Comparison of ENCODE assay signal across 9 cellular contexts in genomic region chr3:127823590-127823857, GRCh38. TPM values are rescaled to one million over a fixed set of nuclear protein-coding genes. Genes with fewer than 3 reads are reported as not detected.
DNase-seq lines count a peak whose midpoint lies in the region; ATAC-seq and TF ChIP-seq lines count a peak whose summit lies in the region.
"Had no signal": no experiment of that assay in that cellular context is flagged by ENCODE, and none has a peak within 500 bp of the region (broad histone marks: within the 10 kb centered on the region; RNA-seq: fewer than 3 reads in every experiment).

No MANE protein-coding gene starts in this region.

- intact Hi-C loops in left ventricle myocardium inferior (cut with micrococcal nuclease) (loop anchor here (5.0 kb wide), 1 partner anchor 76 kb away; no protein-coding TSS in a partner anchor), cardiac septum (cut with DNase I) (loop anchor here (2.0 to 5.0 kb wide), 3 partner anchors 36 to 127 kb away; no protein-coding TSS in a partner anchor), MCF 10A (cut with micrococcal nuclease) (loop anchor here (2.0 to 5.0 kb wide), 3 partner anchors 75 to 171 kb away; no protein-coding TSS in a partner anchor), aorta (cut with DNase I) (loop anchor here (2.0 to 10.0 kb wide), 6 partner anchors 56 to 169 kb away; no protein-coding TSS in a partner anchor), adrenal gland (cut with DNase I) (loop anchor here in 1 of 2 donors (10.0 kb wide), 1 partner anchor 129 kb away; no protein-coding TSS in a partner anchor)

- peaks cover 29% of the 10 kb centered on the region for H3K4me1 Mint-ChIP-seq in MCF 10A (ENCODE audit: insufficient read depth, unreplicated experiment)

- BruUV-seq in MCF 10A (replicated peaks; lab: Mats Ljungman, UMichigan) = no TSS peak

- CTCF ChIA-PET in MCF 10A (lab: Yijun Ruan, JAX) = interaction anchor here (0.6 to 1.5 kb wide), 4 partner anchors 127 to 235 kb away, joined by 3 to 4 read pairs (median 4); no protein-coding TSS in a partner anchor

- no peaks in the 10 kb centered on the region for H3K27me3 Mint-ChIP-seq in MCF 10A (ENCODE audit: insufficient read depth, unreplicated experiment)

- ATAC-seq in aorta (ENCODE audit: low FRiP score) = peak; percentile 32

- H3K9me3 ChIP-seq in left ventricle myocardium inferior (replicated peaks) (peaks cover 15% of the 10 kb centered on the region), muscle layer of duodenum (ENCODE audit: control insufficient read depth in 1 of 2, low read length in 2 of 2) (peaks cover 0 to 6% of the 10 kb centered on the region in 2 donors), aorta (ENCODE audit: control insufficient read depth, low read length) (no peaks in the 10 kb centered on the region), adrenal gland (replicated peaks in 1 of 3) (no peaks in the 10 kb centered on the region)

- POLR2A ChIA-PET in MCF 10A (lab: Yijun Ruan, JAX) = interaction anchor here (1.6 kb wide), 1 partner anchor 55 kb away, joined by 6 read pairs; no protein-coding TSS in a partner anchor

- H3K4me3 ChIP-seq in left ventricle myocardium inferior = peak overlapping the region; percentile 95
- H3K4me3 ChIP-seq in muscle layer of duodenum (ENCODE audit: low read depth in 1 of 2, low read length in 2 of 2) = peak overlapping the region; percentile 50 to 98
- peak overlapping the region; percentile 74 to 89 for H3K4me3 ChIP-seq in aorta (ENCODE audit: low read length in 2 of 2)
- peak overlapping the region in 1 of 4 donors; percentile 83 for H3K4me3 ChIP-seq in adrenal gland

- H3K27me3 ChIP-seq in left ventricle myocardium inferior (ENCODE audit: low read depth) = no peaks in the 10 kb centered on the region
- H3K27me3 ChIP-seq in muscle layer of duodenum (ENCODE audit: low read depth, low read length) = no peaks in the 10 kb centered on the region
- no peaks in the 10 kb centered on the region for H3K27me3 ChIP-seq in aorta (ENCODE audit: control insufficient read depth in 1 of 2, insufficient read depth in 2 of 2, low read length in 1 of 2)
- H3K27me3 ChIP-seq in adrenal gland = no peaks in the 10 kb centered on the region

- H3K9me3 Mint-ChIP-seq in MCF 10A (ENCODE audit: unreplicated experiment) = peaks cover 8% of the 10 kb centered on the region

- H3K36me3 ChIP-seq in left ventricle myocardium inferior (peaks cover 8% of the 10 kb centered on the region), muscle layer of duodenum (ENCODE audit: control insufficient read depth in 1 of 2, insufficient read depth in 2 of 2, low read length in 2 of 2) (peaks cover 5 to 6% of the 10 kb centered on the region in 2 donors), aorta (ENCODE audit: control insufficient read depth in 1 of 2, insufficient read depth in 2 of 2, low read length in 1 of 2) (no peaks in the 10 kb centered on the region), adrenal gland (replicated peaks in 1 of 2) (no peaks in the 10 kb centered on the region)

- DNase-seq in left ventricle myocardium inferior (no peak), cardiac septum (ENCODE audit: low spot score) (no peak), MCF 10A (ENCODE audit: unreplicated experiment) (no peak), aorta (no peak), inferior parietal cortex (ENCODE audit: extremely low spot score) (no peak), adrenal gland (no peak), NCI-H1417 (lab: John Stamatoyannopoulos, UW) (no peak)
- DNase-seq: DMS79 had no signal

- H3K27ac ChIP-seq in left ventricle myocardium inferior (replicated peaks) (peak overlapping the region; percentile 96), muscle layer of duodenum (ENCODE audit: low read length) (no peak overlapping the region), aorta (ENCODE audit: low read depth in 1 of 2, low read length in 2 of 2) (peak overlapping the region in 1 of 2 donors; percentile 28), adrenal gland (peak overlapping the region in 1 of 5 donors; percentile 73)

- WGBS in aorta, 2 donors = 51 to 56% methylated on average over 3 of the region's 3 CpGs
- 0 to 72% (median 68%) methylated on average over 1 to 3 of the region's 3 CpGs for WGBS in adrenal gland, 4 donors

- H3K36me3 Mint-ChIP-seq in MCF 10A (ENCODE audit: insufficient read depth, unreplicated experiment) = no peaks in the 10 kb centered on the region

- no peak overlapping the region for H3K27ac Mint-ChIP-seq in MCF 10A (ENCODE audit: low read depth, unreplicated experiment)

- TF ChIP-seq POLR2A in adrenal gland (IDR thresholded peaks at IDR 0.05) = no peak

- H3K4me1 ChIP-seq in left ventricle myocardium inferior (peaks cover 48% of the 10 kb centered on the region), muscle layer of duodenum (ENCODE audit: control insufficient read depth in 1 of 2, insufficient read depth in 2 of 2, low read length in 2 of 2) (peaks cover 0 to 22% of the 10 kb centered on the region in 2 donors), aorta (ENCODE audit: control insufficient read depth in 1 of 2, insufficient read depth in 2 of 2, low read length in 2 of 2) (peaks cover 0 to 3% of the 10 kb centered on the region in 2 donors), adrenal gland (replicated peaks in 1 of 2) (peaks cover 7 to 10% of the 10 kb centered on the region in 2 donors)

- TF ChIP-seq CTCF in left ventricle myocardium inferior (IDR thresholded peaks at IDR 0.05; ENCODE audit: borderline replicate concordance) (no peak), MCF 10A (IDR thresholded peaks at IDR 0.05; ENCODE audit: unreplicated experiment) (no peak), adrenal gland (IDR thresholded peaks at IDR 0.05) (no peak)

- H3K4me3 Mint-ChIP-seq in MCF 10A (ENCODE audit: unreplicated experiment) = peak overlapping the region; percentile 90

RNA-seq across cellular contexts. Expression of gene MGLL, which starts 1.2 kb away (rescaled TPM):
- 67.0 TPM for total RNA-seq in left ventricle myocardium inferior
- 45.7 TPM for total RNA-seq in cardiac septum
- 12.6 and 25.3 TPM in 2 replicates for total RNA-seq in MCF 10A (2022)
- 10 to 100 TPM; 72.6 to 85.3 TPM for total RNA-seq in aorta
- polyA plus RNA-seq in aorta = 10 to 100 TPM; 18.3 to 28.7 TPM
- total RNA-seq in adrenal gland = 10 to 100 TPM; 26.5 to 42.3 (median 36.0) TPM
- polyA plus RNA-seq in adrenal gland = 10 to 100 TPM; 18.8 to 48.1 (median 19.7) TPM
